20 cellular contexts compared by ENCODE assay signal in genomic region chr15:58486564-58486963, GRCh38. TPM values are rescaled to one million over a fixed set of nuclear protein-coding genes. Genes with fewer than 3 reads are reported as not detected.
DNase-seq lines count a peak whose midpoint lies in the region; ATAC-seq lines count a peak whose summit lies in the region.
"Had no signal": no experiment of that assay in that cellular context is flagged by ENCODE, and none has a peak within 500 bp of the region (broad histone marks: within the 10 kb centered on the region; RNA-seq: fewer than 3 reads in every experiment).

No MANE protein-coding gene starts in this region.

- no peak for ATAC-seq in naive thymus-derived CD8-positive, alpha-beta T cell
- ATAC-seq in GM19395 (IDR thresholded peaks at IDR 0.05; ENCODE audit: unreplicated experiment): no peak
- ATAC-seq: mucosa of descending colon, psoas muscle had no signal

- intact Hi-C loops in activated T-helper 1 cell treated with anti-CD3 and anti-CD28 coated beads, Interleukin-12 subunit alpha, Interleukin-12 subunit beta, Interleukin-2, Interleukin-4 antibody, amounts not matched to agents 30 ng/mL and 10 ng/mL and 1 ng/mL, durations not matched to agents 14 hours and 24 hours and 36 hours (cut with micrococcal nuclease): loop anchor here (5.0 kb wide), 1 partner anchor 34 kb away; no protein-coding TSS in a partner anchor

- H3K27me3 Mint-ChIP-seq in T-helper 1 cell treated with Interleukin-12 subunit alpha and Interleukin-12 subunit beta and Interleukin-4 antibody, amounts not matched to agents 30 μg/mL and 1 μg/mL, for 36 hours (ENCODE audit: low read depth): no peaks in the 10 kb centered on the region
- H3K27me3 Mint-ChIP-seq in activated T-helper 1 cell treated with anti-CD3 and anti-CD28 coated beads, Interleukin-12 subunit alpha, Interleukin-12 subunit beta, Interleukin-2, Interleukin-4 antibody, amounts not matched to agents 30 ng/mL and 10 ng/mL and 1 ng/mL, durations not matched to agents 14 hours and 24 hours and 36 hours (ENCODE audit: insufficient read depth): no peaks in the 10 kb centered on the region
- H3K27me3 Mint-ChIP-seq in naive thymus-derived CD8-positive, alpha-beta T cell: no peaks in the 10 kb centered on the region
- H3K27me3 Mint-ChIP-seq: brain had no signal

- no peaks in the 10 kb centered on the region for H3K36me3 ChIP-seq in HAP-1 (replicated peaks)
- H3K36me3 ChIP-seq: colonic mucosa had no signal

- H3K4me1 ChIP-seq in HAP-1: no peaks in the 10 kb centered on the region
- H3K4me1 ChIP-seq: A549 had no signal

- in situ Hi-C loops in HAP-1 (cut with MboI; ENCODE audit: low sequenced_read_pairs): no loop called here

- no peak for DNase-seq in T-helper 1 cell
- DNase-seq in DMS 273 (lab: John Stamatoyannopoulos, UW; ENCODE audit: unreplicated experiment): peak; percentile 73
- DNase-seq in activated T-helper 1 cell treated with anti-CD3 and anti-CD28 coated beads, Interleukin-12 subunit alpha, Interleukin-12 subunit beta, Interleukin-2, Interleukin-4 antibody, amounts not matched to agents 30 ng/mL and 10 ng/mL and 1 ng/mL, durations not matched to agents 14 hours and 24 hours and 36 hours (ENCODE audit: low spot score): no peak
- no peak for DNase-seq in naive thymus-derived CD8-positive, alpha-beta T cell
- no peak for DNase-seq in NCI-H1436 treated with DMSO at 0.1 percent for 48 hours (lab: John Stamatoyannopoulos, UW)
- DNase-seq in HAP-1 (ENCODE audit: low spot score in 2 of 2): no peak
- DNase-seq: C1 segment of cervical spinal cord, colonic mucosa, GDM1, islet precursor cell, Karpas-422, mucosa of descending colon, NCI-H2029 treated with DMSO at 0.1 percent for 48 hours, psoas muscle, T1000 had no signal

- no peak overlapping the region for H3K4me3 ChIP-seq in HAP-1
- H3K4me3 ChIP-seq: A549, colonic mucosa, mucosa of descending colon, psoas muscle, SK-N-MC had no signal

- 0 out of 2 replicates have a peak, but pooled peaks cover 3% of the 10 kb centered on the region for H3K9me3 ChIP-seq in HAP-1
- H3K9me3 ChIP-seq: colonic mucosa had no signal

- H3K9me3 Mint-ChIP-seq in T-helper 1 cell treated with Interleukin-12 subunit alpha and Interleukin-12 subunit beta and Interleukin-4 antibody, amounts not matched to agents 30 μg/mL and 1 μg/mL, for 36 hours: peaks cover 18% of the 10 kb centered on the region
- peaks cover 21% of the 10 kb centered on the region for H3K9me3 Mint-ChIP-seq in activated T-helper 1 cell treated with anti-CD3 and anti-CD28 coated beads, Interleukin-12 subunit alpha, Interleukin-12 subunit beta, Interleukin-2, Interleukin-4 antibody, amounts not matched to agents 30 ng/mL and 10 ng/mL and 1 ng/mL, durations not matched to agents 14 hours and 24 hours and 36 hours
- peaks cover 0 to 6% (median 0%) of the 10 kb centered on the region in 9 donors for H3K9me3 Mint-ChIP-seq in naive thymus-derived CD8-positive, alpha-beta T cell

- no peaks in the 10 kb centered on the region for H3K27me3 ChIP-seq in HAP-1 (ENCODE audit: low read depth)
- H3K27me3 ChIP-seq: colonic mucosa had no signal

- peaks cover 17% of the 10 kb centered on the region for H3K36me3 Mint-ChIP-seq in T-helper 1 cell treated with Interleukin-12 subunit alpha and Interleukin-12 subunit beta and Interleukin-4 antibody, amounts not matched to agents 30 μg/mL and 1 μg/mL, for 36 hours (ENCODE audit: low read depth)
- peaks cover 10% of the 10 kb centered on the region for H3K36me3 Mint-ChIP-seq in activated T-helper 1 cell treated with anti-CD3 and anti-CD28 coated beads, Interleukin-12 subunit alpha, Interleukin-12 subunit beta, Interleukin-2, Interleukin-4 antibody, amounts not matched to agents 30 ng/mL and 10 ng/mL and 1 ng/mL, durations not matched to agents 14 hours and 24 hours and 36 hours (ENCODE audit: low read depth)
- no peaks in the 10 kb centered on the region for H3K36me3 Mint-ChIP-seq in naive thymus-derived CD8-positive, alpha-beta T cell
- H3K36me3 Mint-ChIP-seq: brain had no signal

- POLR2A ChIA-PET in naive thymus-derived CD8-positive, alpha-beta T cell (lab: Charles Lee): interaction anchor here (1.1 to 4.7 kb wide), 4 partner anchors 10 to 57 kb away, joined by 3 to 27 read pairs (median 4); no protein-coding TSS in a partner anchor

- H3K4me1 Mint-ChIP-seq in T-helper 1 cell treated with Interleukin-12 subunit alpha and Interleukin-12 subunit beta and Interleukin-4 antibody, amounts not matched to agents 30 μg/mL and 1 μg/mL, for 36 hours (ENCODE audit: low read depth): peaks cover 42% of the 10 kb centered on the region
- H3K4me1 Mint-ChIP-seq in activated T-helper 1 cell treated with anti-CD3 and anti-CD28 coated beads, Interleukin-12 subunit alpha, Interleukin-12 subunit beta, Interleukin-2, Interleukin-4 antibody, amounts not matched to agents 30 ng/mL and 10 ng/mL and 1 ng/mL, durations not matched to agents 14 hours and 24 hours and 36 hours (ENCODE audit: low read depth): peaks cover 58% of the 10 kb centered on the region
- H3K4me1 Mint-ChIP-seq in naive thymus-derived CD8-positive, alpha-beta T cell: peaks cover 28 to 62% (median 44%) of the 10 kb centered on the region in 4 donors

- H3K27ac Mint-ChIP-seq in T-helper 1 cell treated with Interleukin-12 subunit alpha and Interleukin-12 subunit beta and Interleukin-4 antibody, amounts not matched to agents 30 μg/mL and 1 μg/mL, for 36 hours: peak overlapping the region; percentile 96
- peak overlapping the region; percentile 99 for H3K27ac Mint-ChIP-seq in activated T-helper 1 cell treated with anti-CD3 and anti-CD28 coated beads, Interleukin-12 subunit alpha, Interleukin-12 subunit beta, Interleukin-2, Interleukin-4 antibody, amounts not matched to agents 30 ng/mL and 10 ng/mL and 1 ng/mL, durations not matched to agents 14 hours and 24 hours and 36 hours
- H3K27ac Mint-ChIP-seq in naive thymus-derived CD8-positive, alpha-beta T cell: peak overlapping the region in 9 of 10 donors; percentile 74 to 95 (median 88)

- peak overlapping the region; percentile 56 for H3K4me3 Mint-ChIP-seq in T-helper 1 cell treated with Interleukin-12 subunit alpha and Interleukin-12 subunit beta and Interleukin-4 antibody, amounts not matched to agents 30 μg/mL and 1 μg/mL, for 36 hours
- no peak overlapping the region for H3K4me3 Mint-ChIP-seq in activated T-helper 1 cell treated with anti-CD3 and anti-CD28 coated beads, Interleukin-12 subunit alpha, Interleukin-12 subunit beta, Interleukin-2, Interleukin-4 antibody, amounts not matched to agents 30 ng/mL and 10 ng/mL and 1 ng/mL, durations not matched to agents 14 hours and 24 hours and 36 hours
- H3K4me3 Mint-ChIP-seq in naive thymus-derived CD8-positive, alpha-beta T cell: peak overlapping the region in 5 of 10 donors; percentile 4 to 65 (median 58)
- H3K4me3 Mint-ChIP-seq: brain had no signal

RNA-seq across cellular contexts. Expression of gene LIPC, which starts 54.8 kb away (rescaled TPM):
- 0.62 and 0.69 TPM in 2 replicates for total RNA-seq in activated T-helper 1 cell treated with anti-CD3 and anti-CD28 coated beads, Interleukin-12 subunit alpha, Interleukin-12 subunit beta, Interleukin-2, Interleukin-4 antibody, amounts not matched to agents 30 ng/mL and 10 ng/mL and 1 ng/mL, durations not matched to agents 14 hours and 24 hours and 36 hours
- 1 to 10 TPM; 4.2 to 4.4 TPM for total RNA-seq in naive thymus-derived CD8-positive, alpha-beta T cell
- 1 to 10 TPM in 1 of 3 donors, under 1 TPM in 2; 0.64 to 2.9 (median 0.69) TPM for polyA plus RNA-seq in naive thymus-derived CD8-positive, alpha-beta T cell
- total RNA-seq: psoas muscle had no signal
